In genomic region chr17:76491271-76492184, GRCh38 we compare ENCODE assay signal across 10 cellular contexts. TPM values are rescaled to one million over a fixed set of nuclear protein-coding genes. Genes with fewer than 3 reads are reported as not detected.
DNase-seq lines count a peak whose midpoint lies in the region; ATAC-seq and TF ChIP-seq lines count a peak whose summit lies in the region.
"Had no signal": no experiment of that assay in that cellular context is flagged by ENCODE, and none has a peak within 500 bp of the region (broad histone marks: within the 10 kb centered on the region; RNA-seq: fewer than 3 reads in every experiment).

No MANE protein-coding gene starts in this region.

- TF ChIP-seq CTCF in osteocyte (IDR thresholded peaks at IDR 0.05), result no peak
- TF ChIP-seq CTCF in osteoblast (IDR thresholded peaks at IDR 0.05; ENCODE audit: extremely low read depth, low read depth, low read length), result no peak

- no peak overlapping the region for H3K4me2 ChIP-seq in osteoblast (ENCODE audit: insufficient read depth, low read length)

- H3K36me3 ChIP-seq in MG63, result peaks cover 8% of the 10 kb centered on the region; the same call in 1 of the 2 replicates
- H3K36me3 ChIP-seq in osteoblast (ENCODE audit: insufficient read depth, low read length), result no peaks in the 10 kb centered on the region

- H3K4me1 Mint-ChIP-seq in osteocyte (ENCODE audit: unreplicated experiment), result peaks cover 30% of the 10 kb centered on the region

- no peaks in the 10 kb centered on the region for H3K27me3 Mint-ChIP-seq in osteocyte (ENCODE audit: unreplicated experiment)

- H3K27ac ChIP-seq in caudate nucleus (ENCODE audit: low read depth, low read length), result peak overlapping the region; percentile 65
- H3K27ac ChIP-seq in osteoblast (ENCODE audit: low read depth, low read length), result no peak overlapping the region

- H4K20me1 ChIP-seq in osteoblast (ENCODE audit: insufficient read depth, low read length), result no peaks in the 10 kb centered on the region

- peak overlapping the region; percentile 52 for H3K27ac Mint-ChIP-seq in osteocyte (ENCODE audit: unreplicated experiment)

- H3K27me3 ChIP-seq in MG63 (no peaks in the 10 kb centered on the region), osteoblast (ENCODE audit: insufficient read depth, low read length) (no peaks in the 10 kb centered on the region)

- H3K9me3 ChIP-seq in MG63, result no peaks in the 10 kb centered on the region
- no peaks in the 10 kb centered on the region for H3K9me3 ChIP-seq in osteoblast (ENCODE audit: low read depth, low read length)

- H3K79me2 ChIP-seq in osteoblast (ENCODE audit: insufficient read depth, low read length), result peaks cover 4% of the 10 kb centered on the region

- H3K4me3 ChIP-seq in MG63, result no peak overlapping the region
- no peak overlapping the region for H3K4me3 ChIP-seq in osteoblast (ENCODE audit: insufficient read depth, low read length)

- peaks cover 22% of the 10 kb centered on the region for H3K4me1 ChIP-seq in osteoblast (ENCODE audit: insufficient read depth, low read length)

- ATAC-seq in GM18861 (IDR thresholded peaks at IDR 0.05; ENCODE audit: unreplicated experiment) (peak; percentile 10), HG03159 (IDR thresholded peaks at IDR 0.05; ENCODE audit: unreplicated experiment) (peak; percentile 9), GM21528 (IDR thresholded peaks at IDR 0.05; ENCODE audit: low FRiP score, unreplicated experiment) (no peak)

- H3K36me3 Mint-ChIP-seq in osteocyte (ENCODE audit: unreplicated experiment), result peaks cover 3% of the 10 kb centered on the region

- H2AFZ ChIP-seq in osteoblast (ENCODE audit: low read length), result no peak overlapping the region

- H3K9me3 Mint-ChIP-seq in osteocyte (ENCODE audit: unreplicated experiment), result no peaks in the 10 kb centered on the region

- DNase-seq in caudate nucleus (lab: John Stamatoyannopoulos, UW) (no peak), osteocyte (ENCODE audit: extremely low spot score, unreplicated experiment) (no peak), NCI-H69 (lab: John Stamatoyannopoulos, UW) (no peak), MG63 (no peak), osteoblast (ENCODE audit: insufficient read length, low spot score, missing footprints) (no peak)
- DNase-seq: nucleus accumbens had no signal

- H3K4me3 Mint-ChIP-seq in osteocyte (ENCODE audit: unreplicated experiment), result no peak overlapping the region

RNA-seq across cellular contexts. Expression of gene RHBDF2, which starts 9.7 kb away (rescaled TPM):
- total RNA-seq in osteocyte (14.5 and 17.5 TPM in 2 replicates), osteoblast (7.1 and 8.3 TPM in 2 replicates)
- 5.9 and 20.9 TPM in 2 replicates for total RNA-seq in MG63 (2014; rRNA removed; shearing (Covaris generic); ENCODE audit: low replicate concordance)

RNA-seq across cellular contexts. Expression of gene AANAT, which starts 24.1 kb away (rescaled TPM):
- total RNA-seq in osteocyte, result not detected in 2 replicates
- not detected in 2 replicates for total RNA-seq in MG63 (2014; rRNA removed; shearing (Covaris generic); ENCODE audit: low replicate concordance)
- total RNA-seq in osteoblast, result not detected in 2 replicates
- total RNA-seq: endothelial cell of umbilical vein had no signal

RNA-seq across cellular contexts. Expression of gene UBE2O, which starts 38.6 kb away (rescaled TPM):
- 30.7 and 32.4 TPM in 2 replicates for total RNA-seq in osteocyte
- 19.7 and 32.7 TPM in 2 replicates for total RNA-seq in MG63 (2014; rRNA removed; shearing (Covaris generic); ENCODE audit: low replicate concordance)
- 17.7 and 19.5 TPM in 2 replicates for total RNA-seq in osteoblast

RNA-seq across cellular contexts. Expression of gene CYGB, which starts 46.0 kb away (rescaled TPM):
- total RNA-seq in osteocyte (8.6 and 9.1 TPM in 2 replicates), osteoblast (39.1 and 74.0 TPM in 2 replicates)
- total RNA-seq in MG63 (2014; rRNA removed; shearing (Covaris generic); ENCODE audit: low replicate concordance), result 7.6 and 14.0 TPM in 2 replicates

RNA-seq across cellular contexts. Expression of gene PRCD, which starts 48.3 kb away (rescaled TPM):
- 1.3 and 1.4 TPM in 2 replicates for total RNA-seq in osteocyte
- 1.2 TPM in 1 of 2 replicates, not detected in the other for total RNA-seq in MG63 (2014; rRNA removed; shearing (Covaris generic); ENCODE audit: low replicate concordance)
- total RNA-seq in osteoblast, result 4.0 and 5.3 TPM in 2 replicates
- total RNA-seq: endothelial cell of umbilical vein had no signal
